ENCODE assay signal across 1 cellular context in the genomic region with DNA sequence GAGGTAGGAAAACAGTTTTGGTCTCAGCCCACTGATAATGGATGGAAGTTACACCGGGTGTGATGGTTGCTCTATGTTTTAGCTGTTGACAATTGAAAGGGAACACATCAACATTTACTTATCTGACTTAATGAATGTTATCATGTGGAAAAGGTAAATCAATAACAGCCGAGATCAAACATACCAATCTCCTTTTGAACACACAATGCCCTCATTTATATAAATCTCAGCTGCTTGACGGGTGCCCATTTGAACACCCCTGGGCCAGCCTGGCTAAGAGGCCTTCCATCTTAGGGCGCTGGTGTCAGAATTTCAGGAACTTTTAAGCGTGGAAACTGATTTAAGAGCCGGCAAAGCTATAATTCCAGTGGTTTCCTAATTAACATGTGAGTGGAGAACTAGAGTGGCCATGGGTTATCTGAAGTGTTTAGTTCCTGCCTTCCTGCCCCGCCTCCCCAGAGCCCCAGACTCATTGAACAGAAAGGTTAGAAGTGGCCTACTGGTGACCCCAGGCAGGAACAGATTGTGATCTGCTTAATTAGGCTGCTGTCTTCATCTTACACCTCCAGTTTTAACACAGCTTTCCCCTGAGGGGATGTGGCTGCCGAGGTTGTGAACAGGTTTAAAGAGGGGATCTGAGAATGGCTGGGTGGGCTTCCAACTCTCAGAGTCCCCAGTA.
TF ChIP-seq lines count a peak whose summit lies in the region.

No MANE protein-coding gene starts in this region.

TF ChIP-seq in WTC11, 78 proteins besides CTCF, POLR2A, EP300 and RAD21 (continued from another document):
- TF ChIP-seq FOXJ3 (CRISPR knock-in tag; IDR thresholded peaks at IDR 0.05; ENCODE audit: borderline replicate concordance) (no peak), ZNF416 (CRISPR knock-in tag; IDR thresholded peaks at IDR 0.05) (no peak), FOXP1 (CRISPR knock-in tag; IDR thresholded peaks at IDR 0.05; ENCODE audit: borderline replicate concordance) (no peak)
